Comparison of ENCODE assay signal across 8 cellular contexts in the genomic region with DNA sequence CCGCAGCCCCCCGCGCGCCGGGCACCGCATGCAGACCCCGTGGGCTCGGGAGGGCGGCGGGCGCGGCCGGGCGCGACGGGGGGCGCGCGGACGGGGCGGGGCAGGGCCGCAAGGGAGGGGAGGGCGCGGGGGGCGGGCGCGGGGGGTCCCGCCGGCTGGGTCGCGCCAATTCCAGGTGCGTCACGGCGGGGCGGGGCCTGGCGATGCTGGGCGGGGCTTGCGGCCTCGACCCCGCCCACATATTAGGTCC. TPM values are rescaled to one million over a fixed set of nuclear protein-coding genes. Genes with fewer than 3 reads are reported as not detected.
DNase-seq lines count a peak whose midpoint lies in the region; ATAC-seq and TF ChIP-seq lines count a peak whose summit lies in the region.

No MANE protein-coding gene starts in this region.

- H3K36me3 Mint-ChIP-seq in activated CD4-positive, alpha-beta memory T cell treated with anti-CD3 and anti-CD28 coated beads, Interleukin-2, amount 10 ng/mL, durations not matched to agents 7 days and 5 days (ENCODE audit: low read depth), result peaks cover 25% of the 10 kb centered on the region

- no peaks in the 10 kb centered on the region for H3K27me3 Mint-ChIP-seq in activated CD4-positive, alpha-beta memory T cell treated with anti-CD3 and anti-CD28 coated beads, Interleukin-2, amount 10 ng/mL, durations not matched to agents 7 days and 5 days

- H3K9me3 ChIP-seq in heart right ventricle, result peaks cover 0 to 11% (median 0%) of the 10 kb centered on the region in 11 donors
- no peaks in the 10 kb centered on the region for H3K9me3 ChIP-seq in esophagus squamous epithelium
- no peaks in the 10 kb centered on the region for H3K9me3 ChIP-seq in skeletal muscle satellite cell (replicated peaks; ENCODE audit: low read length)

- peak overlapping the region; percentile 76 for H3K4me3 Mint-ChIP-seq in activated CD4-positive, alpha-beta memory T cell treated with anti-CD3 and anti-CD28 coated beads, Interleukin-2, amount 10 ng/mL, durations not matched to agents 7 days and 5 days

- H3K4me1 Mint-ChIP-seq in activated CD4-positive, alpha-beta memory T cell treated with anti-CD3 and anti-CD28 coated beads, Interleukin-2, amount 10 ng/mL, durations not matched to agents 7 days and 5 days, result peaks cover 27% of the 10 kb centered on the region

- peak overlapping the region; percentile 64 to 94 (median 81) for H3K4me3 ChIP-seq in heart right ventricle
- H3K4me3 ChIP-seq in esophagus squamous epithelium, result peak overlapping the region; percentile 76 to 98 (median 94)
- H3K4me3 ChIP-seq in skeletal muscle satellite cell (ENCODE audit: low read length), result peak overlapping the region; percentile 98

- WGBS in heart right ventricle, 2 donors, result 0 to 1% methylated on average over 2 to 30 of the region's 40 CpGs
- no CpG with 5 or more reads among the region's 40 CpGs for WGBS in esophagus squamous epithelium, 2 donors

- DNase-seq in heart right ventricle, result no peak
- no peak for DNase-seq in left ventricle myocardium superior
- no peak for DNase-seq in activated CD4-positive, alpha-beta memory T cell treated with anti-CD3 and anti-CD28 coated beads, Interleukin-2, amount 10 ng/mL, durations not matched to agents 7 days and 5 days
- no peak for DNase-seq in esophagus squamous epithelium (lab: John Stamatoyannopoulos, UW)
- no peak for DNase-seq in SIG-M5 treated with dmso at 0.1 percent for 504 hours (lab: John Stamatoyannopoulos, UW; ENCODE audit: unreplicated experiment)

- no peaks in the 10 kb centered on the region for H3K27me3 ChIP-seq in heart right ventricle
- H3K27me3 ChIP-seq in esophagus squamous epithelium, result no peaks in the 10 kb centered on the region
- no peaks in the 10 kb centered on the region for H3K27me3 ChIP-seq in skeletal muscle satellite cell (ENCODE audit: control insufficient read depth, insufficient read depth, low read length)

- peaks cover 6% of the 10 kb centered on the region for H3K9me3 Mint-ChIP-seq in activated CD4-positive, alpha-beta memory T cell treated with anti-CD3 and anti-CD28 coated beads, Interleukin-2, amount 10 ng/mL, durations not matched to agents 7 days and 5 days

- peak overlapping the region; percentile 100 for H3K4me2 ChIP-seq in skeletal muscle satellite cell (ENCODE audit: low read length)

- H3K36me3 ChIP-seq in heart right ventricle, result peaks cover 0 to 33% (median 16%) of the 10 kb centered on the region in 9 donors
- peaks cover 0 to 31% (median 8%) of the 10 kb centered on the region in 3 donors for H3K36me3 ChIP-seq in esophagus squamous epithelium
- H3K36me3 ChIP-seq in skeletal muscle satellite cell (ENCODE audit: insufficient read depth, low read length), result peaks cover 20% of the 10 kb centered on the region

- peak overlapping the region; percentile 93 for H3K9ac ChIP-seq in skeletal muscle satellite cell (ENCODE audit: low read depth, low read length)

- CTCF ChIA-PET in activated CD4-positive, alpha-beta memory T cell treated with anti-CD3 and anti-CD28 coated beads, Interleukin-2, amount 10 ng/mL, durations not matched to agents 7 days and 5 days (lab: Charles Lee), result interaction anchor here (0.8 to 5.9 kb wide), 14 partner anchors 9 to 624 kb away, joined by 3 to 54 read pairs (median 4); a partner anchor contains a TSS

- intact Hi-C loops in heart right ventricle (cut with DNase I), result loop anchor here in 2 of 10 donors (1.0 to 5.0 kb wide), 2 partner anchors 32 to 175 kb away; a partner anchor contains a TSS
- intact Hi-C loops in left ventricle myocardium superior (cut with micrococcal nuclease), result no loop called here
- intact Hi-C loops in esophagus squamous epithelium (cut with DNase I), result no loop called here

- no peak for TF ChIP-seq POLR2A in esophagus squamous epithelium (IDR thresholded peaks at IDR 0.05)

- no peak for ATAC-seq in heart right ventricle
- ATAC-seq in left ventricle myocardium superior, result no peak
- ATAC-seq in HG03196 (IDR thresholded peaks at IDR 0.05; ENCODE audit: unreplicated experiment), result no peak
- ATAC-seq in HG03521 (IDR thresholded peaks at IDR 0.05; ENCODE audit: unreplicated experiment), result no peak

- no peak for TF ChIP-seq CTCF in heart right ventricle (IDR thresholded peaks at IDR 0.05)
- no peak for TF ChIP-seq CTCF in esophagus squamous epithelium (IDR thresholded peaks at IDR 0.05)

- H3K27ac ChIP-seq in heart right ventricle (peak overlapping the region; percentile 85 to 95 (median 89)), esophagus squamous epithelium (peak overlapping the region; percentile 91 to 99 (median 96))

- POLR2A ChIA-PET in activated CD4-positive, alpha-beta memory T cell treated with anti-CD3 and anti-CD28 coated beads, Interleukin-2, amount 10 ng/mL, durations not matched to agents 7 days and 5 days (lab: Charles Lee), result interaction anchor here (1.0 to 7.6 kb wide), 20 partner anchors 10 to 388 kb away, joined by 3 to 141 read pairs (median 9); a partner anchor contains a TSS

- no peak overlapping the region for H3K27ac Mint-ChIP-seq in activated CD4-positive, alpha-beta memory T cell treated with anti-CD3 and anti-CD28 coated beads, Interleukin-2, amount 10 ng/mL, durations not matched to agents 7 days and 5 days

- H3K4me1 ChIP-seq in heart right ventricle (peaks cover 3 to 27% (median 19%) of the 10 kb centered on the region in 9 donors), esophagus squamous epithelium (peaks cover 11 to 32% (median 17%) of the 10 kb centered on the region in 3 donors), skeletal muscle satellite cell (ENCODE audit: control insufficient read depth, insufficient read depth, low read length) (peaks cover 7% of the 10 kb centered on the region)

RNA-seq across cellular contexts. Expression of a gene that starts 0.2 kb away (rescaled TPM):
- total RNA-seq in heart right ventricle (10 to 100 TPM; 10.4 to 24.6 (median 17.4) TPM), left ventricle myocardium superior (16.0 TPM), esophagus squamous epithelium (10 to 100 TPM; 10.4 to 39.3 (median 18.8) TPM)
- 10 to 100 TPM; 19.0 to 49.9 TPM for polyA plus RNA-seq in heart right ventricle
- 10 to 100 TPM; 26.4 to 27.4 TPM for total RNA-seq in activated CD4-positive, alpha-beta memory T cell treated with anti-CD3 and anti-CD28 coated beads, Interleukin-2, amount 10 ng/mL, durations not matched to agents 7 days and 5 days
- 12.7 and 29.4 TPM in 2 replicates for total RNA-seq in skeletal muscle satellite cell (2012; rRNA removed)

RNA-seq across cellular contexts. Expression of a gene that starts 15.5 kb away (rescaled TPM):
- total RNA-seq in heart right ventricle (10 to 100 TPM in 3 of 10 donors, 1 to 10 TPM in 7; 6.4 to 12.4 (median 9.3) TPM), left ventricle myocardium superior (10.5 TPM), esophagus squamous epithelium (10 to 100 TPM; 14.6 to 40.3 (median 21.9) TPM)
- 10 to 100 TPM in 1 of 2 donors, 1 to 10 TPM in 1; 9.2 to 18.5 TPM for polyA plus RNA-seq in heart right ventricle
- 10 to 100 TPM; 54.8 to 57.7 TPM for total RNA-seq in activated CD4-positive, alpha-beta memory T cell treated with anti-CD3 and anti-CD28 coated beads, Interleukin-2, amount 10 ng/mL, durations not matched to agents 7 days and 5 days
- total RNA-seq in skeletal muscle satellite cell (2012; rRNA removed), result 33.5 and 38.9 TPM in 2 replicates

RNA-seq across cellular contexts. Expression of a gene that starts 32.4 kb away (rescaled TPM):
- total RNA-seq in heart right ventricle, result 10 to 100 TPM; 15.1 to 22.8 (median 19.1) TPM
- polyA plus RNA-seq in heart right ventricle, result 10 to 100 TPM in 1 of 2 donors, 1 to 10 TPM in 1; 7.6 to 24.7 TPM
- 19.2 TPM for total RNA-seq in left ventricle myocardium superior
- 10 to 100 TPM; 24.6 to 25.0 TPM for total RNA-seq in activated CD4-positive, alpha-beta memory T cell treated with anti-CD3 and anti-CD28 coated beads, Interleukin-2, amount 10 ng/mL, durations not matched to agents 7 days and 5 days
- total RNA-seq in esophagus squamous epithelium, result 10 to 100 TPM; 16.9 to 33.4 (median 23.6) TPM
- 13.1 and 15.7 TPM in 2 replicates for total RNA-seq in skeletal muscle satellite cell (2012; rRNA removed)
